In genomic region chr13:67833564-67833963, GRCh38 we compare ENCODE assay signal across 1 cellular context.
TF ChIP-seq lines count a peak whose summit lies in the region.

No MANE protein-coding gene starts in this region.

TF ChIP-seq in SK-N-SH, 30 proteins besides CTCF, POLR2A, EP300 and RAD21 (continued from another document):
- TF ChIP-seq, protein P1, sequence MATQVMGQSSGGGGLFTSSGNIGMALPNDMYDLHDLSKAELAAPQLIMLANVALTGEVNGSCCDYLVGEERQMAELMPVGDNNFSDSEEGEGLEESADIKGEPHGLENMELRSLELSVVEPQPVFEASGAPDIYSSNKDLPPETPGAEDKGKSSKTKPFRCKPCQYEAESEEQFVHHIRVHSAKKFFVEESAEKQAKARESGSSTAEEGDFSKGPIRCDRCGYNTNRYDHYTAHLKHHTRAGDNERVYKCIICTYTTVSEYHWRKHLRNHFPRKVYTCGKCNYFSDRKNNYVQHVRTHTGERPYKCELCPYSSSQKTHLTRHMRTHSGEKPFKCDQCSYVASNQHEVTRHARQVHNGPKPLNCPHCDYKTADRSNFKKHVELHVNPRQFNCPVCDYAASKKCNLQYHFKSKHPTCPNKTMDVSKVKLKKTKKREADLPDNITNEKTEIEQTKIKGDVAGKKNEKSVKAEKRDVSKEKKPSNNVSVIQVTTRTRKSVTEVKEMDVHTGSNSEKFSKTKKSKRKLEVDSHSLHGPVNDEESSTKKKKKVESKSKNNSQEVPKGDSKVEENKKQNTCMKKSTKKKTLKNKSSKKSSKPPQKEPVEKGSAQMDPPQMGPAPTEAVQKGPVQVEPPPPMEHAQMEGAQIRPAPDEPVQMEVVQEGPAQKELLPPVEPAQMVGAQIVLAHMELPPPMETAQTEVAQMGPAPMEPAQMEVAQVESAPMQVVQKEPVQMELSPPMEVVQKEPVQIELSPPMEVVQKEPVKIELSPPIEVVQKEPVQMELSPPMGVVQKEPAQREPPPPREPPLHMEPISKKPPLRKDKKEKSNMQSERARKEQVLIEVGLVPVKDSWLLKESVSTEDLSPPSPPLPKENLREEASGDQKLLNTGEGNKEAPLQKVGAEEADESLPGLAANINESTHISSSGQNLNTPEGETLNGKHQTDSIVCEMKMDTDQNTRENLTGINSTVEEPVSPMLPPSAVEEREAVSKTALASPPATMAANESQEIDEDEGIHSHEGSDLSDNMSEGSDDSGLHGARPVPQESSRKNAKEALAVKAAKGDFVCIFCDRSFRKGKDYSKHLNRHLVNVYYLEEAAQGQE (IDR thresholded peaks at IDR 0.05; ENCODE audit: low read depth, low read length): no peak
- TF ChIP-seq GATA2 (CRISPR knock-in tag; IDR thresholded peaks at IDR 0.05) (no peak), FOXJ3 (CRISPR knock-in tag; IDR thresholded peaks at IDR 0.05) (no peak), CHD2 (IDR thresholded peaks at IDR 0.05; ENCODE audit: low read length, partially characterized antibody) (no peak), SMC3 (IDR thresholded peaks at IDR 0.05; ENCODE audit: low read depth, low read length) (no peak)
